In genomic region chr1:59565611-59566410, GRCh38 we compare ENCODE assay signal across 18 cellular contexts.
DNase-seq lines count a peak whose midpoint lies in the region; ATAC-seq and TF ChIP-seq lines count a peak whose summit lies in the region.
"Had no signal": no experiment of that assay in that cellular context is flagged by ENCODE, and none has a peak within 500 bp of the region (broad histone marks: within the 10 kb centered on the region; RNA-seq: fewer than 3 reads in every experiment).

No MANE protein-coding gene starts in this region.

- DNase-seq in Right ventricle myocardium superior = peak; percentile 49
- no peak for DNase-seq in right atrium auricular region (ENCODE audit: low spot score)
- peak; percentile 91 for DNase-seq in brain pericyte (ENCODE audit: low read depth, low spot score)
- no peak for DNase-seq in vagina (ENCODE audit: extremely low spot score in 2 of 2)
- DNase-seq in HK-2 (ENCODE audit: unreplicated experiment) = no peak
- DNase-seq in stimulated activated naive B cell treated with anti-CD40 and anti-IgM and Interleukin-4, amounts not matched to agents 10 μg/mL and 1 μg/mL and 100 μg/mL, for 72 hours = no peak
- no peak for DNase-seq in body of pancreas
- DNase-seq: activated CD4-positive, alpha-beta T cell treated with anti-CD3 and anti-CD28 coated beads, Interleukin-2, amount 50 U/mL, for 48 hours; activated effector memory CD4-positive, alpha-beta T cell treated with anti-CD3 and anti-CD28 coated beads, Interleukin-2, amount 50 U/mL, for 16 hours; DMS79; naive thymus-derived CD4-positive, alpha-beta T cell; NCI-H2081; spleen; T-cell had no signal

- H3K9me3 ChIP-seq in right atrium auricular region (no peaks in the 10 kb centered on the region), mucosa of rectum (ENCODE audit: control insufficient read depth in 2 of 2, low read length in 2 of 2) (no peaks in the 10 kb centered on the region), vagina (no peaks in the 10 kb centered on the region), body of pancreas (no peaks in the 10 kb centered on the region)
- H3K9me3 ChIP-seq: A549, esophagus muscularis mucosa, spleen, upper lobe of left lung had no signal

- H3K9ac ChIP-seq in mucosa of rectum (ENCODE audit: low read depth in 1 of 2, low read length in 2 of 2) = no peak overlapping the region

- H3K27ac Mint-ChIP-seq in stimulated activated naive B cell treated with anti-CD40 and anti-IgM and Interleukin-4, amounts not matched to agents 10 μg/mL and 1 μg/mL and 100 μg/mL, for 72 hours = no peak overlapping the region
- H3K27ac Mint-ChIP-seq: naive thymus-derived CD4-positive, alpha-beta T cell; T-cell had no signal

- H3K9me3 Mint-ChIP-seq in stimulated activated naive B cell treated with anti-CD40 and anti-IgM and Interleukin-4, amounts not matched to agents 10 μg/mL and 1 μg/mL and 100 μg/mL, for 72 hours = peaks cover 0 to 2% of the 10 kb centered on the region in 2 donors
- H3K9me3 Mint-ChIP-seq: T-cell had no signal

- TF ChIP-seq CTCF in right atrium auricular region (IDR thresholded peaks at IDR 0.05) = no peak
- no peak for TF ChIP-seq CTCF in vagina (IDR thresholded peaks at IDR 0.05)
- TF ChIP-seq CTCF in body of pancreas (IDR thresholded peaks at IDR 0.05) = no peak

- H3K27ac ChIP-seq in right atrium auricular region (no peak overlapping the region), mucosa of rectum (ENCODE audit: low read depth in 2 of 2, low read length in 2 of 2) (peak overlapping the region; percentile 49 to 52), vagina (peak overlapping the region; percentile 76), body of pancreas (no peak overlapping the region)
- H3K27ac ChIP-seq: A549, esophagus muscularis mucosa, spleen had no signal

- H3K27me3 ChIP-seq in right atrium auricular region = no peaks in the 10 kb centered on the region
- H3K27me3 ChIP-seq in mucosa of rectum (ENCODE audit: control insufficient read depth in 2 of 2, insufficient read depth in 2 of 2, low read length in 2 of 2) = no peaks in the 10 kb centered on the region
- H3K27me3 ChIP-seq in vagina = no peaks in the 10 kb centered on the region
- H3K27me3 ChIP-seq in body of pancreas = no peaks in the 10 kb centered on the region
- H3K27me3 ChIP-seq: esophagus muscularis mucosa, spleen, upper lobe of left lung had no signal

- H3K4me3 Mint-ChIP-seq in stimulated activated naive B cell treated with anti-CD40 and anti-IgM and Interleukin-4, amounts not matched to agents 10 μg/mL and 1 μg/mL and 100 μg/mL, for 72 hours = no peak overlapping the region
- H3K4me3 Mint-ChIP-seq: naive thymus-derived CD4-positive, alpha-beta T cell; T-cell had no signal

- no peaks in the 10 kb centered on the region for H3K4me1 ChIP-seq in right atrium auricular region
- H3K4me1 ChIP-seq in mucosa of rectum (ENCODE audit: control insufficient read depth in 2 of 2, insufficient read depth in 2 of 2, low read length in 2 of 2) = no peaks in the 10 kb centered on the region
- peaks cover 16% of the 10 kb centered on the region for H3K4me1 ChIP-seq in vagina
- H3K4me1 ChIP-seq in body of pancreas = no peaks in the 10 kb centered on the region
- H3K4me1 ChIP-seq: A549, esophagus muscularis mucosa had no signal

- H3K4me3 ChIP-seq in right atrium auricular region = no peak overlapping the region
- H3K4me3 ChIP-seq in mucosa of rectum (ENCODE audit: low read length in 2 of 2) = peak overlapping the region in 1 of 2 donors; percentile 39
- peak overlapping the region in 1 of 2 donors; percentile 6 for H3K4me3 ChIP-seq in vagina
- H3K4me3 ChIP-seq in body of pancreas = no peak overlapping the region
- H3K4me3 ChIP-seq: A549, esophagus muscularis mucosa, spleen, upper lobe of left lung had no signal

- no peaks in the 10 kb centered on the region for H3K36me3 ChIP-seq in right atrium auricular region
- H3K36me3 ChIP-seq in mucosa of rectum (ENCODE audit: control insufficient read depth in 2 of 2, insufficient read depth in 2 of 2, low read length in 2 of 2) = no peaks in the 10 kb centered on the region
- no peaks in the 10 kb centered on the region for H3K36me3 ChIP-seq in vagina
- H3K36me3 ChIP-seq in body of pancreas (replicated peaks in 1 of 2; ENCODE audit: insufficient read depth in 1 of 2, low read depth in 2 of 2) = no peaks in the 10 kb centered on the region
- H3K36me3 ChIP-seq: esophagus muscularis mucosa, spleen, upper lobe of left lung had no signal

- peaks cover 0 to 10% of the 10 kb centered on the region in 2 donors for H3K36me3 Mint-ChIP-seq in stimulated activated naive B cell treated with anti-CD40 and anti-IgM and Interleukin-4, amounts not matched to agents 10 μg/mL and 1 μg/mL and 100 μg/mL, for 72 hours
- H3K36me3 Mint-ChIP-seq: T-cell had no signal

- peaks cover 26 to 33% of the 10 kb centered on the region in 2 donors for H3K4me1 Mint-ChIP-seq in stimulated activated naive B cell treated with anti-CD40 and anti-IgM and Interleukin-4, amounts not matched to agents 10 μg/mL and 1 μg/mL and 100 μg/mL, for 72 hours

- WGBS in body of pancreas, 2 donors = 83 to 89% methylated on average over 5 of the region's 5 CpGs

- intact Hi-C loops in Right ventricle myocardium superior (cut with DNase I) = no loop called here
- intact Hi-C loops in vagina (cut with DNase I) = no loop called here
- intact Hi-C loops in body of pancreas (cut with DNase I) = no loop called here

- no peaks in the 10 kb centered on the region for H3K27me3 Mint-ChIP-seq in stimulated activated naive B cell treated with anti-CD40 and anti-IgM and Interleukin-4, amounts not matched to agents 10 μg/mL and 1 μg/mL and 100 μg/mL, for 72 hours
- H3K27me3 Mint-ChIP-seq: T-cell had no signal

- ATAC-seq in Right ventricle myocardium superior (ENCODE audit: poor library complexity) (peak; percentile 43), body of pancreas (no peak)
- ATAC-seq in stimulated activated naive B cell treated with anti-CD40 and anti-IgM and Interleukin-4, amounts not matched to agents 10 μg/mL and 1 μg/mL and 100 μg/mL, for 72 hours (replicated peaks) = no peak
- ATAC-seq: A549; naive thymus-derived CD4-positive, alpha-beta T cell; T-cell had no signal

- TF ChIP-seq POLR2A in vagina (IDR thresholded peaks at IDR 0.05) = no peak
- no peak for TF ChIP-seq POLR2A in body of pancreas (IDR thresholded peaks at IDR 0.05)

Comparison
In these comparisons a context has a peak if more than half of its experiments do, and no peak if none do; other contexts are left out.
1. DNase-seq: peak in Right ventricle myocardium superior (single experiment) and brain pericyte (single experiment); none in right atrium auricular region (single experiment), vagina (0 of 2), HK-2 (single experiment), stimulated activated naive B cell treated with anti-CD40 and anti-IgM and Interleukin-4, amounts not matched to agents 10 μg/mL and 1 μg/mL and 100 μg/mL, for 72 hours (single experiment) and body of pancreas (0 of 4).
2. H3K27ac ChIP-seq: peak in mucosa of rectum (2 of 2) and vagina (single experiment); none in right atrium auricular region (0 of 2) and body of pancreas (0 of 4).